ENCODE assay signal across 1 cellular context in the genomic region with DNA sequence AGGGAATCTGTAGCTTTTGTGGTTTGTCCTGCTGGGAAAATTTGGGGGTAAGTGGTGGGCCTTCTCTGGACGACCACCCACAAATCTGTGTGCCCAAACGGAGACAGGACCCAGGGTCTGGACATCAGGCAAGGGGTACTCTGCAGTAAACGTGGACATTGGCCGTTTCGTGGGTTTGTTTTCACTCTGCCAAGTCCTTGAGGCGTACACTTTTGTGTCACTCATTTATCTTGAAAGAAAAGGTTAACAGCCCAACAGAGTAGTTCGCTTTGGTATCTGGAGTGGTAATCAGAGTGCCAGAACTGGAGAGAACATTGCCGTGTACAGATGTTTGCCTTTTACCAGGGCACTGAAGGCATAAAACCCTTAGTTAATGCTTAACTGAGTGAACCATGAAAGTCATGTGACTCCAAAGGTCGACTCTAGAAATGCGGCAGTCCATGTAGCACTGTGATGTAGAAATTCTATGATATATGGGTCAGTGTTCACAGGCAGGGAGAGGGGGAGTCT.
A peak's percentile ranks its signal among the peaks of the same experiment; 100 is the strongest.
TF ChIP-seq lines count a peak whose summit lies in the region.

No MANE protein-coding gene starts in this region.

TF ChIP-seq in GM12878, 131 proteins besides CTCF, POLR2A, EP300 and RAD21 (continued from another document):
- TF ChIP-seq, protein P1, sequence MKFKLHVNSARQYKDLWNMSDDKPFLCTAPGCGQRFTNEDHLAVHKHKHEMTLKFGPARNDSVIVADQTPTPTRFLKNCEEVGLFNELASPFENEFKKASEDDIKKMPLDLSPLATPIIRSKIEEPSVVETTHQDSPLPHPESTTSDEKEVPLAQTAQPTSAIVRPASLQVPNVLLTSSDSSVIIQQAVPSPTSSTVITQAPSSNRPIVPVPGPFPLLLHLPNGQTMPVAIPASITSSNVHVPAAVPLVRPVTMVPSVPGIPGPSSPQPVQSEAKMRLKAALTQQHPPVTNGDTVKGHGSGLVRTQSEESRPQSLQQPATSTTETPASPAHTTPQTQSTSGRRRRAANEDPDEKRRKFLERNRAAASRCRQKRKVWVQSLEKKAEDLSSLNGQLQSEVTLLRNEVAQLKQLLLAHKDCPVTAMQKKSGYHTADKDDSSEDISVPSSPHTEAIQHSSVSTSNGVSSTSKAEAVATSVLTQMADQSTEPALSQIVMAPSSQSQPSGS (IDR thresholded peaks at IDR 0.05; ENCODE audit: low read length): no peak
- TF ChIP-seq, protein P2, sequence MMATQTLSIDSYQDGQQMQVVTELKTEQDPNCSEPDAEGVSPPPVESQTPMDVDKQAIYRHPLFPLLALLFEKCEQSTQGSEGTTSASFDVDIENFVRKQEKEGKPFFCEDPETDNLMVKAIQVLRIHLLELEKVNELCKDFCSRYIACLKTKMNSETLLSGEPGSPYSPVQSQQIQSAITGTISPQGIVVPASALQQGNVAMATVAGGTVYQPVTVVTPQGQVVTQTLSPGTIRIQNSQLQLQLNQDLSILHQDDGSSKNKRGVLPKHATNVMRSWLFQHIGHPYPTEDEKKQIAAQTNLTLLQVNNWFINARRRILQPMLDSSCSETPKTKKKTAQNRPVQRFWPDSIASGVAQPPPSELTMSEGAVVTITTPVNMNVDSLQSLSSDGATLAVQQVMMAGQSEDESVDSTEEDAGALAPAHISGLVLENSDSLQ (IDR thresholded peaks at IDR 0.05): peak; percentile 6; the same call in 1 of the 2 replicates
- TF ChIP-seq ETV6 (conservative IDR thresholded peaks at IDR 0.05 in 1 of 2, IDR thresholded peaks at IDR 0.05 in 1 of 2; ENCODE audit: borderline replicate concordance in 1 of 2, low read depth in 1 of 2): no peak
- TF ChIP-seq SMAD1 (IDR thresholded peaks at IDR 0.05; ENCODE audit: low read depth, partially characterized antibody): peak; percentile 30
- TF ChIP-seq ZNF207 (IDR thresholded peaks at IDR 0.05; ENCODE audit: borderline replicate concordance): peak; percentile 31; the same call in 1 of the 2 replicates
- no peak for TF ChIP-seq MYC (IDR thresholded peaks at IDR 0.05; ENCODE audit: insufficient read depth, insufficient read length, insufficient replicate concordance, low read length, severe bottlenecking)
- TF ChIP-seq EZH2 (IDR thresholded peaks at IDR 0.05; ENCODE audit: borderline replicate concordance, control insufficient read depth, low read depth, low read length): no peak
- TF ChIP-seq, protein P3, sequence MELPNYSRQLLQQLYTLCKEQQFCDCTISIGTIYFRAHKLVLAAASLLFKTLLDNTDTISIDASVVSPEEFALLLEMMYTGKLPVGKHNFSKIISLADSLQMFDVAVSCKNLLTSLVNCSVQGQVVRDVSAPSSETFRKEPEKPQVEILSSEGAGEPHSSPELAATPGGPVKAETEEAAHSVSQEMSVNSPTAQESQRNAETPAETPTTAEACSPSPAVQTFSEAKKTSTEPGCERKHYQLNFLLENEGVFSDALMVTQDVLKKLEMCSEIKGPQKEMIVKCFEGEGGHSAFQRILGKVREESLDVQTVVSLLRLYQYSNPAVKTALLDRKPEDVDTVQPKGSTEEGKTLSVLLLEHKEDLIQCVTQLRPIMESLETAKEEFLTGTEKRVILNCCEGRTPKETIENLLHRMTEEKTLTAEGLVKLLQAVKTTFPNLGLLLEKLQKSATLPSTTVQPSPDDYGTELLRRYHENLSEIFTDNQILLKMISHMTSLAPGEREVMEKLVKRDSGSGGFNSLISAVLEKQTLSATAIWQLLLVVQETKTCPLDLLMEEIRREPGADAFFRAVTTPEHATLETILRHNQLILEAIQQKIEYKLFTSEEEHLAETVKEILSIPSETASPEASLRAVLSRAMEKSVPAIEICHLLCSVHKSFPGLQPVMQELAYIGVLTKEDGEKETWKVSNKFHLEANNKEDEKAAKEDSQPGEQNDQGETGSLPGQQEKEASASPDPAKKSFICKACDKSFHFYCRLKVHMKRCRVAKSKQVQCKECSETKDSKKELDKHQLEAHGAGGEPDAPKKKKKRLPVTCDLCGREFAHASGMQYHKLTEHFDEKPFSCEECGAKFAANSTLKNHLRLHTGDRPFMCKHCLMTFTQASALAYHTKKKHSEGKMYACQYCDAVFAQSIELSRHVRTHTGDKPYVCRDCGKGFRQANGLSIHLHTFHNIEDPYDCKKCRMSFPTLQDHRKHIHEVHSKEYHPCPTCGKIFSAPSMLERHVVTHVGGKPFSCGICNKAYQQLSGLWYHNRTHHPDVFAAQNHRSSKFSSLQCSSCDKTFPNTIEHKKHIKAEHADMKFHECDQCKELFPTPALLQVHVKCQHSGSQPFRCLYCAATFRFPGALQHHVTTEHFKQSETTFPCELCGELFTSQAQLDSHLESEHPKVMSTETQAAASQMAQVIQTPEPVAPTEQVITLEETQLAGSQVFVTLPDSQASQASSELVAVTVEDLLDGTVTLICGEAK (IDR thresholded peaks at IDR 0.05; ENCODE audit: borderline replicate concordance): no peak
- TF ChIP-seq, protein P4, sequence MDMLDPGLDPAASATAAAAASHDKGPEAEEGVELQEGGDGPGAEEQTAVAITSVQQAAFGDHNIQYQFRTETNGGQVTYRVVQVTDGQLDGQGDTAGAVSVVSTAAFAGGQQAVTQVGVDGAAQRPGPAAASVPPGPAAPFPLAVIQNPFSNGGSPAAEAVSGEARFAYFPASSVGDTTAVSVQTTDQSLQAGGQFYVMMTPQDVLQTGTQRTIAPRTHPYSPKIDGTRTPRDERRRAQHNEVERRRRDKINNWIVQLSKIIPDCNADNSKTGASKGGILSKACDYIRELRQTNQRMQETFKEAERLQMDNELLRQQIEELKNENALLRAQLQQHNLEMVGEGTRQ (IDR thresholded peaks at IDR 0.05; ENCODE audit: borderline replicate concordance, low read depth, low read length): peak; percentile 45
- no peak for TF ChIP-seq CBX3 (IDR thresholded peaks at IDR 0.05; ENCODE audit: borderline replicate concordance, low read depth)
- no peak for TF ChIP-seq CBX5 (IDR thresholded peaks at IDR 0.05; ENCODE audit: low read depth)
- 0 out of 2 replicates have a peak, but pooled peaks have one; percentile 52 for TF ChIP-seq SIN3A (IDR thresholded peaks at IDR 0.05; ENCODE audit: low read depth, low read length)
- no peak for TF ChIP-seq RELA (IDR thresholded peaks at IDR 0.05; ENCODE audit: borderline replicate concordance, partially characterized antibody)
- TF ChIP-seq POU2F2 (IDR thresholded peaks at IDR 0.05; ENCODE audit: borderline replicate concordance, low read depth, low read length): no peak
- TF ChIP-seq RUNX3 (IDR thresholded peaks at IDR 0.05; ENCODE audit: low read length): 0 out of 2 replicates have a peak, but pooled peaks have one; percentile 27
- no peak for TF ChIP-seq SP1 (IDR thresholded peaks at IDR 0.05; ENCODE audit: low read depth, low read length)
